In genomic region chr11:63020671-63021255, GRCh38 we compare ENCODE assay signal across 9 cellular contexts. TPM values are rescaled to one million over a fixed set of nuclear protein-coding genes. Genes with fewer than 3 reads are reported as not detected.
DNase-seq lines count a peak whose midpoint lies in the region; ATAC-seq and TF ChIP-seq lines count a peak whose summit lies in the region.
"Had no signal": no experiment of that assay in that cellular context is flagged by ENCODE, and none has a peak within 500 bp of the region (broad histone marks: within the 10 kb centered on the region; RNA-seq: fewer than 3 reads in every experiment).

No MANE protein-coding gene starts in this region.

- no peaks in the 10 kb centered on the region; the same call in none of the 2 replicates for H3K27me3 ChIP-seq in SK-N-SH (ENCODE audit: insufficient read depth)

- no peak overlapping the region for H3K27ac ChIP-seq in SK-N-SH (ENCODE audit: low read depth in 2 of 2, low read length in 1 of 2)

- H3K9me3 ChIP-seq in SK-N-SH = no peaks in the 10 kb centered on the region

- H3K36me3 ChIP-seq in SK-N-SH (replicated peaks in 1 of 2; ENCODE audit: control insufficient read depth in 1 of 2, insufficient read depth in 2 of 2, low read length in 1 of 2) = no peaks in the 10 kb centered on the region

- POLR2A ChIA-PET in SK-N-SH (lab: Yijun Ruan, JAX) = no interaction called here

- no peak overlapping the region for H3K9ac ChIP-seq in SK-N-SH

- no peak overlapping the region for H3K4me2 ChIP-seq in SK-N-SH

- WGBS in SK-N-SH (ENCODE audit: low lambda C conversion rate) = 97% methylated on average over 12 of the region's 24 CpGs

- no peak overlapping the region for H3K4me3 ChIP-seq in SK-N-SH (ENCODE audit: low read depth in 2 of 2, low read length in 1 of 2)

- TF ChIP-seq EP300 in SK-N-SH (IDR thresholded peaks at IDR 0.05; ENCODE audit: borderline replicate concordance in 1 of 2, low read depth in 1 of 2, low read length in 1 of 2) = no peak

- 0 out of 2 replicates have a peak, but pooled peaks have one; percentile 19 for TF ChIP-seq RAD21 in SK-N-SH (IDR thresholded peaks at IDR 0.05; ENCODE audit: low read length)

- H3K9me2 ChIP-seq in SK-N-SH = no peaks in the 10 kb centered on the region

- no peak for TF ChIP-seq POLR2A in erythroblast (IDR thresholded peaks at IDR 0.05; ENCODE audit: low read length)

- H2AFZ ChIP-seq in SK-N-SH (ENCODE audit: low read depth) = no peak overlapping the region

- peaks cover 6 to 24% of the 10 kb centered on the region in 2 experiments; a peak in 2 of 4 replicates for H3K4me1 ChIP-seq in SK-N-SH (ENCODE audit: control insufficient read depth in 1 of 2, insufficient read depth in 2 of 2, low read depth in 1 of 2, low read length in 1 of 2)

- peak; percentile 45 for DNase-seq in SK-N-SH
- DNase-seq in RPMI8226 = peak; percentile 65
- DNase-seq in erythroblast (lab: John Stamatoyannopoulos, UW) = peak; percentile 35 to 49
- peak; percentile 23 to 25 for DNase-seq in stimulated activated CD8-positive, alpha-beta memory T cell treated with anti-CD3 and anti-CD28 coated beads, Interleukin-2, amount 100 ng/mL, for 48 hours (ENCODE audit: low read depth in 2 of 2)

- peak; percentile 51 for TF ChIP-seq CTCF in SK-N-SH (IDR thresholded peaks at IDR 0.05)

- peaks cover 3% of the 10 kb centered on the region for H3F3A ChIP-seq in SK-N-SH (replicated peaks; ENCODE audit: insufficient read depth)

- no peaks in the 10 kb centered on the region for H3K79me2 ChIP-seq in SK-N-SH (ENCODE audit: insufficient read depth)

- ATAC-seq in SK-N-SH treated with all-trans-retinoic acid at 6 μM for 48 hours = no peak
- ATAC-seq in HG02610 (IDR thresholded peaks at IDR 0.05; ENCODE audit: unreplicated experiment) = no peak
- ATAC-seq in GM19455 (IDR thresholded peaks at IDR 0.05; ENCODE audit: unreplicated experiment) = no peak
- no peak for ATAC-seq in GM19324 (IDR thresholded peaks at IDR 0.05; ENCODE audit: low FRiP score, unreplicated experiment)
- ATAC-seq: CD8-positive, alpha-beta T cell had no signal

- H4K20me1 ChIP-seq in SK-N-SH (ENCODE audit: insufficient read depth) = no peaks in the 10 kb centered on the region

- CTCF ChIA-PET in SK-N-SH (lab: Yijun Ruan, JAX) = interaction anchor here (0.7 to 8.5 kb wide), 16 partner anchors 9 to 1439 kb away, joined by 3 to 751 read pairs (median 4); partner anchors contain the start of gene CHRM1

TF ChIP-seq in SK-N-SH, 30 proteins besides CTCF, POLR2A, EP300 and RAD21 (continues in another document):
- TF ChIP-seq, protein P1, sequence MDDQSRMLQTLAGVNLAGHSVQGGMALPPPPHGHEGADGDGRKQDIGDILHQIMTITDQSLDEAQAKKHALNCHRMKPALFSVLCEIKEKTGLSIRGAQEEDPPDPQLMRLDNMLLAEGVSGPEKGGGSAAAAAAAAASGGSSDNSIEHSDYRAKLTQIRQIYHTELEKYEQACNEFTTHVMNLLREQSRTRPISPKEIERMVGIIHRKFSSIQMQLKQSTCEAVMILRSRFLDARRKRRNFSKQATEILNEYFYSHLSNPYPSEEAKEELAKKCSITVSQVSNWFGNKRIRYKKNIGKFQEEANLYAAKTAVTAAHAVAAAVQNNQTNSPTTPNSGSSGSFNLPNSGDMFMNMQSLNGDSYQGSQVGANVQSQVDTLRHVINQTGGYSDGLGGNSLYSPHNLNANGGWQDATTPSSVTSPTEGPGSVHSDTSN (IDR thresholded peaks at IDR 0.05) = no peak
- TF ChIP-seq, protein P2, sequence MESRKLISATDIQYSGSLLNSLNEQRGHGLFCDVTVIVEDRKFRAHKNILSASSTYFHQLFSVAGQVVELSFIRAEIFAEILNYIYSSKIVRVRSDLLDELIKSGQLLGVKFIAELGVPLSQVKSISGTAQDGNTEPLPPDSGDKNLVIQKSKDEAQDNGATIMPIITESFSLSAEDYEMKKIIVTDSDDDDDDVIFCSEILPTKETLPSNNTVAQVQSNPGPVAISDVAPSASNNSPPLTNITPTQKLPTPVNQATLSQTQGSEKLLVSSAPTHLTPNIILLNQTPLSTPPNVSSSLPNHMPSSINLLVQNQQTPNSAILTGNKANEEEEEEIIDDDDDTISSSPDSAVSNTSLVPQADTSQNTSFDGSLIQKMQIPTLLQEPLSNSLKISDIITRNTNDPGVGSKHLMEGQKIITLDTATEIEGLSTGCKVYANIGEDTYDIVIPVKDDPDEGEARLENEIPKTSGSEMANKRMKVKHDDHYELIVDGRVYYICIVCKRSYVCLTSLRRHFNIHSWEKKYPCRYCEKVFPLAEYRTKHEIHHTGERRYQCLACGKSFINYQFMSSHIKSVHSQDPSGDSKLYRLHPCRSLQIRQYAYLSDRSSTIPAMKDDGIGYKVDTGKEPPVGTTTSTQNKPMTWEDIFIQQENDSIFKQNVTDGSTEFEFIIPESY (IDR thresholded peaks at IDR 0.05; ENCODE audit: borderline replicate concordance, low read depth) = no peak
- TF ChIP-seq MXI1 (IDR thresholded peaks at IDR 0.05; ENCODE audit: low read depth, low read length) (no peak), FOSL2 (IDR thresholded peaks at IDR 0.05; ENCODE audit: borderline replicate concordance, low read depth) (no peak), MEF2A (IDR thresholded peaks at IDR 0.05; ENCODE audit: borderline replicate concordance, low read depth) (no peak)
- TF ChIP-seq, protein P3, sequence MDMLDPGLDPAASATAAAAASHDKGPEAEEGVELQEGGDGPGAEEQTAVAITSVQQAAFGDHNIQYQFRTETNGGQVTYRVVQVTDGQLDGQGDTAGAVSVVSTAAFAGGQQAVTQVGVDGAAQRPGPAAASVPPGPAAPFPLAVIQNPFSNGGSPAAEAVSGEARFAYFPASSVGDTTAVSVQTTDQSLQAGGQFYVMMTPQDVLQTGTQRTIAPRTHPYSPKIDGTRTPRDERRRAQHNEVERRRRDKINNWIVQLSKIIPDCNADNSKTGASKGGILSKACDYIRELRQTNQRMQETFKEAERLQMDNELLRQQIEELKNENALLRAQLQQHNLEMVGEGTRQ (IDR thresholded peaks at IDR 0.05; ENCODE audit: borderline replicate concordance, low read depth, low read length) = no peak

TF ChIP-seq in SK-N-SH treated with all-trans-retinoic acid at 6 μM for 48 hours, 23 proteins besides CTCF, POLR2A, EP300 and RAD21:
- TF ChIP-seq TSHZ2 (CRISPR knock-in tag; IDR thresholded peaks at IDR 0.05) (no peak), ARNTL (CRISPR knock-in tag; IDR thresholded peaks at IDR 0.05; ENCODE audit: borderline replicate concordance, low read depth) (no peak), ZNF565 (CRISPR knock-in tag; conservative IDR thresholded peaks at IDR 0.05; ENCODE audit: low read depth) (no peak), ISL1 (CRISPR knock-in tag; IDR thresholded peaks at IDR 0.05) (no peak), POU6F1 (CRISPR knock-in tag; IDR thresholded peaks at IDR 0.05; ENCODE audit: borderline replicate concordance, low read depth) (no peak), ZC3H10 (CRISPR knock-in tag; IDR thresholded peaks at IDR 0.05) (no peak), TCF4 (CRISPR knock-in tag; IDR thresholded peaks at IDR 0.05; ENCODE audit: borderline replicate concordance) (no peak), TOX (CRISPR knock-in tag; IDR thresholded peaks at IDR 0.05; ENCODE audit: borderline replicate concordance) (no peak), ZFP3 (CRISPR knock-in tag; IDR thresholded peaks at IDR 0.05) (no peak), BACH2 (CRISPR knock-in tag; IDR thresholded peaks at IDR 0.05; ENCODE audit: borderline replicate concordance) (no peak), SNAI2 (CRISPR knock-in tag; IDR thresholded peaks at IDR 0.05) (no peak)

RNA-seq across cellular contexts. Expression of gene SLC22A8, which starts 5.1 kb away (rescaled TPM):
- not detected in 2 replicates for polyA plus RNA-seq in SK-N-SH (2012; rRNA removed)
- polyA plus RNA-seq in SK-N-SH (2012; cell fraction: cytosol; rRNA removed) = not detected in 2 replicates
- polyA plus RNA-seq in SK-N-SH (2012; cell fraction: nucleus; rRNA removed) = not detected in 2 replicates

RNA-seq across cellular contexts. Expression of gene SLC22A6, which starts 36.0 kb away (rescaled TPM):
- polyA plus RNA-seq in SK-N-SH (2012; rRNA removed) = not detected in 2 replicates
- polyA plus RNA-seq in SK-N-SH (2012; cell fraction: cytosol; rRNA removed) = not detected in 2 replicates
- polyA plus RNA-seq in SK-N-SH (2012; cell fraction: nucleus; rRNA removed) = not detected in 2 replicates
